In genomic region chr5:13773652-13774051, GRCh38 we compare ENCODE assay signal across 26 cellular contexts.
"Had no signal": no experiment of that assay in that cellular context is flagged by ENCODE, and none has a peak within 500 bp of the region (broad histone marks: within the 10 kb centered on the region; RNA-seq: fewer than 3 reads in every experiment).

No MANE protein-coding gene starts in this region.

- H3K9me3 ChIP-seq: left lung, lower lobe of right lung, ovary, right atrium auricular region, suprapubic skin, thoracic aorta, tibial artery, upper lobe of right lung had no signal

- DNase-seq: hypothalamus; immature natural killer cell; kidney; left colon; left lung; lower lobe of right lung; mammary epithelial cell; mesenchymal stem cell; naive thymus-derived CD8-positive, alpha-beta T cell; ovary; stimulated activated CD4-positive, alpha-beta T cell treated with anti-CD3 and anti-CD28 coated beads, Interleukin-12 subunit alpha, Interleukin-12 subunit beta, amount 100 ng/mL, for 4 hours; stimulated activated CD4-positive, alpha-beta T cell treated with anti-CD3 and anti-CD28 coated beads, Interleukin-15, amount 100 ng/mL, for 24 hours; stimulated activated CD4-positive, alpha-beta T cell treated with anti-CD3 and anti-CD28 coated beads, Interleukin-2, amount 100 ng/mL, for 24 hours; stimulated activated CD4-positive, alpha-beta T cell treated with anti-CD3 and anti-CD28 coated beads, Interleukin-4, amount 100 ng/mL, for 1 hour; stimulated activated naive CD4-positive, alpha-beta T cell; tibial artery; trophoblast cell; upper lobe of right lung had no signal

- H3K36me3 ChIP-seq: left lung, lower lobe of right lung, ovary, right atrium auricular region, suprapubic skin, thoracic aorta, tibial artery, upper lobe of right lung had no signal

- H3K27me3 ChIP-seq: left lung, ovary, right atrium auricular region, suprapubic skin, tibial artery, upper lobe of right lung had no signal

- H3K27ac ChIP-seq: left lung, lower lobe of right lung, ovary, right atrium auricular region, skin epidermis, suprapubic skin, thoracic aorta, tibial artery, upper lobe of right lung had no signal

- H3K4me1 ChIP-seq: left lung, lower lobe of right lung, right atrium auricular region, suprapubic skin, tibial artery, upper lobe of right lung had no signal

- H3K4me3 ChIP-seq: left lung, lower lobe of right lung, ovary, right atrium auricular region, skin epidermis, suprapubic skin, thoracic aorta, tibial artery, upper lobe of right lung had no signal

- ATAC-seq: left colon; left lung; lower lobe of right lung; naive thymus-derived CD8-positive, alpha-beta T cell; sciatic nerve; stimulated activated effector memory CD8-positive, alpha-beta T cell treated with anti-CD3 and anti-CD28 coated beads, Interleukin-12 subunit alpha, Interleukin-12 subunit beta, amount 100 ng/mL, for 72 hours; upper lobe of right lung had no signal

- FAIRE-seq: islet of Langerhans, kidney, urothelium cell line had no signal
